Comparison of ENCODE assay signal across 18 cellular contexts in genomic region chr2:41605914-41606313, GRCh38.
A peak's percentile ranks its signal among the peaks of the same experiment; 100 is the strongest.
DNase-seq lines count a peak whose midpoint lies in the region; ATAC-seq and TF ChIP-seq lines count a peak whose summit lies in the region.
"Had no signal": no experiment of that assay in that cellular context is flagged by ENCODE, and none has a peak within 500 bp of the region (broad histone marks: within the 10 kb centered on the region; RNA-seq: fewer than 3 reads in every experiment).

No MANE protein-coding gene starts in this region.

- POLR2A ChIA-PET in MCF 10A (lab: Yijun Ruan, JAX), result no interaction called here

- H3K27ac ChIP-seq in breast epithelium, result no peak overlapping the region
- H3K27ac ChIP-seq in ascending aorta, result peak overlapping the region; percentile 69 to 89
- peak overlapping the region; percentile 7 to 71 (median 44) for H3K27ac ChIP-seq in gastroesophageal sphincter
- H3K27ac ChIP-seq: A549 had no signal

- no peaks in the 10 kb centered on the region for H3K4me1 Mint-ChIP-seq in MCF 10A (ENCODE audit: insufficient read depth, unreplicated experiment)
- H3K4me1 Mint-ChIP-seq: CD4-positive, alpha-beta memory T cell had no signal

- BruUV-seq in MCF 10A (replicated peaks; lab: Mats Ljungman, UMichigan), result no TSS peak

- H3K9me3 ChIP-seq in breast epithelium (no peaks in the 10 kb centered on the region), ascending aorta (no peaks in the 10 kb centered on the region), gastroesophageal sphincter (no peaks in the 10 kb centered on the region)
- H3K9me3 ChIP-seq: A549, HAP-1 had no signal

- H3K27me3 ChIP-seq in breast epithelium, result no peaks in the 10 kb centered on the region
- H3K27me3 ChIP-seq in ascending aorta, result no peaks in the 10 kb centered on the region
- no peaks in the 10 kb centered on the region for H3K27me3 ChIP-seq in gastroesophageal sphincter

- TF ChIP-seq POLR2A in breast epithelium (IDR thresholded peaks at IDR 0.05) (no peak), gastroesophageal sphincter (IDR thresholded peaks at IDR 0.05) (no peak)

- TF ChIP-seq EP300 in gastroesophageal sphincter (IDR thresholded peaks at IDR 0.05), result no peak

- H3K36me3 ChIP-seq in breast epithelium (no peaks in the 10 kb centered on the region), ascending aorta (no peaks in the 10 kb centered on the region), gastroesophageal sphincter (no peaks in the 10 kb centered on the region)
- H3K36me3 ChIP-seq: HAP-1 had no signal

- no peaks in the 10 kb centered on the region for H3K27me3 Mint-ChIP-seq in MCF 10A (ENCODE audit: insufficient read depth, unreplicated experiment)

- no peak for TF ChIP-seq CTCF in MCF 10A (IDR thresholded peaks at IDR 0.05; ENCODE audit: unreplicated experiment)
- TF ChIP-seq CTCF in breast epithelium (IDR thresholded peaks at IDR 0.05), result no peak
- no peak for TF ChIP-seq CTCF in ascending aorta (IDR thresholded peaks at IDR 0.05)
- TF ChIP-seq CTCF in gastroesophageal sphincter (IDR thresholded peaks at IDR 0.05), result no peak

- H3K36me3 Mint-ChIP-seq in MCF 10A (ENCODE audit: insufficient read depth, unreplicated experiment), result no peaks in the 10 kb centered on the region
- H3K36me3 Mint-ChIP-seq: CD4-positive, alpha-beta memory T cell had no signal

- H3K4me1 ChIP-seq in breast epithelium (no peaks in the 10 kb centered on the region), ascending aorta (peaks cover 0 to 33% of the 10 kb centered on the region in 2 donors), gastroesophageal sphincter (peaks cover 6 to 40% (median 9%) of the 10 kb centered on the region in 3 donors)
- H3K4me1 ChIP-seq: A549, HAP-1 had no signal

- no peak overlapping the region for H3K27ac Mint-ChIP-seq in MCF 10A (ENCODE audit: low read depth, unreplicated experiment)
- H3K27ac Mint-ChIP-seq: CD4-positive, alpha-beta memory T cell; HFFc6 had no signal

- DNase-seq in MCF 10A (ENCODE audit: unreplicated experiment) (peak; percentile 2), breast epithelium (ENCODE audit: low spot score in 2 of 2) (no peak), ascending aorta (ENCODE audit: low spot score in 2 of 2) (no peak), posterior cingulate gyrus (no peak)
- DNase-seq: 8988T; C1 segment of cervical spinal cord; Calu3; CD4-positive, alpha-beta memory T cell; COR-L47; DMS53; DMS79 treated with DMSO at 0.1 percent for 48 hours; GF-D8; GOT3; HFFc6 had no signal

- no peak overlapping the region for H3K4me3 Mint-ChIP-seq in MCF 10A (ENCODE audit: unreplicated experiment)
- H3K4me3 Mint-ChIP-seq: CD4-positive, alpha-beta memory T cell; HFFc6 had no signal

- ATAC-seq in gastroesophageal sphincter (no peak), GM19023 (IDR thresholded peaks at IDR 0.05; ENCODE audit: unreplicated experiment) (no peak)
- ATAC-seq: A549 had no signal

- intact Hi-C loops in MCF 10A (cut with micrococcal nuclease), result no loop called here
- intact Hi-C loops in breast epithelium (cut with DNase I; ENCODE audit: low total_unique reads), result no loop called here
- intact Hi-C loops in ascending aorta (cut with DNase I), result no loop called here
- intact Hi-C loops in posterior cingulate gyrus (cut with DNase I), result no loop called here

- no peaks in the 10 kb centered on the region for H3K9me3 Mint-ChIP-seq in MCF 10A (ENCODE audit: unreplicated experiment)
- H3K9me3 Mint-ChIP-seq: CD4-positive, alpha-beta memory T cell had no signal

- CTCF ChIA-PET in MCF 10A (lab: Yijun Ruan, JAX), result interaction anchor here (0.6 kb wide), 1 partner anchor 16 kb away, joined by 3 read pairs; no protein-coding TSS in a partner anchor

- H3K4me3 ChIP-seq in breast epithelium (no peak overlapping the region), ascending aorta (no peak overlapping the region), gastroesophageal sphincter (no peak overlapping the region)
- H3K4me3 ChIP-seq: A549, HAP-1 had no signal

Comparison
In these comparisons a context has a peak if more than half of its experiments do, and no peak if none do; other contexts are left out.
1. H3K27ac ChIP-seq: peak in ascending aorta (2 of 2) and gastroesophageal sphincter (4 of 4); none in breast epithelium (0 of 2).